1 cellular context compared by ENCODE assay signal in genomic region chr5:318931-319601, GRCh38.
TF ChIP-seq lines count a peak whose summit lies in the region.

No MANE protein-coding gene starts in this region.

TF ChIP-seq in Ishikawa, 13 proteins besides CTCF, POLR2A, EP300 and RAD21:
- peak; percentile 7 for TF ChIP-seq MAX (IDR thresholded peaks at IDR 0.05)
- TF ChIP-seq ZBTB7A (IDR thresholded peaks at IDR 0.05; ENCODE audit: low read depth) = 0 out of 2 replicates have a peak, but pooled peaks have one; percentile 34
- TF ChIP-seq FOXM1 (IDR thresholded peaks at IDR 0.05; ENCODE audit: borderline replicate concordance, low read depth) = no peak
